6 cellular contexts compared by ENCODE assay signal in the genomic region with DNA sequence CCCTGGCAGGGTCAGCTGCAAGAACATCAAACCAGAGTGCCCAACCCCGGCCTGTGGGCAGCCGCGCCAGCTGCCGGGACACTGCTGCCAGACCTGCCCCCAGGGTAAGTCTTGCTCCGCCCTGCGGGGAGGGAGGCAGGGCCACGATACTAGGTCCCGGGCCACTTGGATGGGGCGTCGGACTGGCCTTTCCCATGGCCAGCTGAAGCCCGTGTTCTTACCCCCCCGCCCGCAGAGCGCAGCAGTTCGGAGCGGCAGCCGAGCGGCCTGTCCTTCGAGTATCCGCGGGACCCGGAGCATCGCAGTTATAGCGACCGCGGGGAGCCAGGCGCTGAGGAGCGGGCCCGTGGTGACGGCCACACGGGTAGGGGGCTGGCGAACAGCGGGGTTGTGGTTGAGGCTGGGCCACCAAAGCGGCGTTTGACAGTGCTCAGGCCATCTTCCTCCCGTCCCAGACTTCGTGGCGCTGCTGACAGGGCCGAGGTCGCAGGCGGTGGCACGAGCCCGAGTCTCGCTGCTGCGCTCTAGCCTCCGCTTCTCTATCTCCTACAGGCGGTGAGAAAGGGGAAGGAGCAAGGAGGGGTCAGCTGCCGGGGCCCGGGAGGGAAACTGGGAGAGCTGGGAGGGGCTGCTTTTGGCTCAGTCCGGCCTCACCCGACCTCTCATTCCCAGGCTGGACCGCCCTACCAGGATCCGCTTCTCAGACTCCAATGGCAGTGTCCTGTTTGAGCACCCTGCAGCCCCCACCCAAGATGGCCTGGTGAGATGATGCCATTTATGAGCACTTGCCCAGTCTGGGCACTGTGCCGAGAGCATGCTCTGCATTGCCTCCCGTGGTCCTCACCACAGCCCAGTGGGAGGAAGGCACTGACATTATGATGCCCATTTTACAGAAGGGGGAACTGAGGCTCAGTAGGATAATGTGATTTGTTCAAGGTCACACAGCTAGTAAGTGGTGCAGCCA. TPM values are rescaled to one million over a fixed set of nuclear protein-coding genes. Genes with fewer than 3 reads are reported as not detected.
A peak's percentile ranks its signal among the peaks of the same experiment; 100 is the strongest.
DNase-seq lines count a peak whose midpoint lies in the region; ATAC-seq and TF ChIP-seq lines count a peak whose summit lies in the region.

No MANE protein-coding gene starts in this region.

- ATAC-seq in activated B cell treated with CpG ODN at 0.5 μM for 24 hours (ENCODE audit: low read depth) = peak; percentile 34
- peak; percentile 35 for ATAC-seq in memory B cell (ENCODE audit: low read depth)

- intact Hi-C loops in CD14-positive monocyte (cut with micrococcal nuclease) (no loop called here), activated B cell treated with CpG ODN at 0.5 μM for 24 hours (cut with micrococcal nuclease) (no loop called here)

- H3K4me3 Mint-ChIP-seq in CD14-positive monocyte = peak overlapping the region; percentile 66 to 86
- peak overlapping the region; percentile 66 for H3K4me3 Mint-ChIP-seq in activated B cell treated with CpG ODN at 0.5 μM for 24 hours
- H3K4me3 Mint-ChIP-seq in memory B cell = peak overlapping the region; percentile 72

- POLR2A ChIA-PET in activated B cell treated with CpG ODN at 0.5 μM for 24 hours (lab: Charles Lee) = no interaction called here

- H3K36me3 Mint-ChIP-seq in CD14-positive monocyte (peaks cover 0 to 8% of the 10 kb centered on the region in 2 donors), activated B cell treated with CpG ODN at 0.5 μM for 24 hours (ENCODE audit: low read depth) (no peaks in the 10 kb centered on the region), memory B cell (no peaks in the 10 kb centered on the region)

- CTCF ChIA-PET in activated B cell treated with CpG ODN at 0.5 μM for 24 hours (lab: Charles Lee) = interaction anchor here (1.2 kb wide), 1 partner anchor 10 kb away, joined by 4 read pairs; no protein-coding TSS in a partner anchor

- peaks cover 70 to 74% (median 71%) of the 10 kb centered on the region in 3 donors for H3K27me3 Mint-ChIP-seq in CD14-positive monocyte (ENCODE audit: low read depth in 3 of 3)
- H3K27me3 Mint-ChIP-seq in activated B cell treated with CpG ODN at 0.5 μM for 24 hours = peaks cover 59% of the 10 kb centered on the region
- peaks cover 39% of the 10 kb centered on the region for H3K27me3 Mint-ChIP-seq in memory B cell

- DNase-seq in CD14-positive monocyte (ENCODE audit: low spot score) (peak; percentile 63), activated B cell treated with CpG ODN at 0.5 μM for 24 hours (no peak), memory B cell (ENCODE audit: low spot score in 2 of 2) (no peak), glomerular visceral epithelial cell (ENCODE audit: extremely low spot score) (no peak), HT-29 (ENCODE audit: low spot score) (no peak), HUDEP-2 (lab: John Stamatoyannopoulos, UW; ENCODE audit: unreplicated experiment in 76 of 76) (no peak)

- no peak overlapping the region for H3K27ac Mint-ChIP-seq in CD14-positive monocyte
- no peak overlapping the region for H3K27ac Mint-ChIP-seq in activated B cell treated with CpG ODN at 0.5 μM for 24 hours
- no peak overlapping the region for H3K27ac Mint-ChIP-seq in memory B cell

- peaks cover 0 to 21% (median 6%) of the 10 kb centered on the region in 7 donors for H3K9me3 Mint-ChIP-seq in CD14-positive monocyte
- H3K9me3 Mint-ChIP-seq in activated B cell treated with CpG ODN at 0.5 μM for 24 hours = no peaks in the 10 kb centered on the region
- no peaks in the 10 kb centered on the region for H3K9me3 Mint-ChIP-seq in memory B cell

- TF ChIP-seq CTCF in CD14-positive monocyte (IDR thresholded peaks at IDR 0.05) (no peak), activated B cell treated with CpG ODN at 0.5 μM for 24 hours (IDR thresholded peaks at IDR 0.05) (no peak)

- peaks cover 19% of the 10 kb centered on the region for H3K4me1 Mint-ChIP-seq in CD14-positive monocyte
- peaks cover 17% of the 10 kb centered on the region for H3K4me1 Mint-ChIP-seq in activated B cell treated with CpG ODN at 0.5 μM for 24 hours
- peaks cover 5% of the 10 kb centered on the region for H3K4me1 Mint-ChIP-seq in memory B cell

RNA-seq across cellular contexts. Expression of a gene that starts 1.7 kb away (rescaled TPM):
- polyA plus RNA-seq in CD14-positive monocyte = not detected
- not detected in 2 replicates for total RNA-seq in activated B cell treated with CpG ODN at 0.5 μM for 24 hours
- total RNA-seq in HT-29 (2014; rRNA removed; shearing (Covaris generic)) = 3.4 and 5.2 TPM in 2 replicates

RNA-seq across cellular contexts. Expression of a gene that starts 3.5 kb away (rescaled TPM):
- not detected for polyA plus RNA-seq in CD14-positive monocyte
- not detected in 2 replicates for total RNA-seq in activated B cell treated with CpG ODN at 0.5 μM for 24 hours
- 0.50 and 0.56 TPM in 2 replicates for total RNA-seq in HT-29 (2014; rRNA removed; shearing (Covaris generic))

RNA-seq across cellular contexts. Expression of a gene that starts 20.0 kb away (rescaled TPM):
- polyA plus RNA-seq in CD14-positive monocyte = 10 to 100 TPM; 21.7 to 24.6 TPM
- 49.3 and 60.5 TPM in 2 replicates for total RNA-seq in activated B cell treated with CpG ODN at 0.5 μM for 24 hours
- 138 and 157 TPM in 2 replicates for total RNA-seq in HT-29 (2014; rRNA removed; shearing (Covaris generic))

RNA-seq across cellular contexts. Expression of a gene that starts 20.1 kb away (rescaled TPM):
- under 1 TPM in 1 of 2 donors, not detected in 1; 0.16 TPM for polyA plus RNA-seq in CD14-positive monocyte
- 3.4 and 3.5 TPM in 2 replicates for total RNA-seq in activated B cell treated with CpG ODN at 0.5 μM for 24 hours
- 59.4 and 64.0 TPM in 2 replicates for total RNA-seq in HT-29 (2014; rRNA removed; shearing (Covaris generic))

RNA-seq across cellular contexts. Expression of a gene that starts 44.1 kb away (rescaled TPM):
- polyA plus RNA-seq in CD14-positive monocyte = 1 to 10 TPM; 5.8 to 7.7 TPM
- total RNA-seq in activated B cell treated with CpG ODN at 0.5 μM for 24 hours = 4.5 and 5.3 TPM in 2 replicates
- total RNA-seq in HT-29 (2014; rRNA removed; shearing (Covaris generic)) = 21.4 and 26.6 TPM in 2 replicates
